Comparison of ENCODE assay signal across 26 cellular contexts in genomic region chr17:74839955-74840354, GRCh38. TPM values are rescaled to one million over a fixed set of nuclear protein-coding genes. Genes with fewer than 3 reads are reported as not detected.
DNase-seq lines count a peak whose midpoint lies in the region; ATAC-seq and TF ChIP-seq lines count a peak whose summit lies in the region.
"Had no signal": no experiment of that assay in that cellular context is flagged by ENCODE, and none has a peak within 500 bp of the region (broad histone marks: within the 10 kb centered on the region; RNA-seq: fewer than 3 reads in every experiment).

No MANE protein-coding gene starts in this region.

- H3K4me3 Mint-ChIP-seq in Calu3 (ENCODE audit: low read depth, unreplicated experiment) = no peak overlapping the region
- H3K4me3 Mint-ChIP-seq in brain = no peak overlapping the region
- no peak overlapping the region for H3K4me3 Mint-ChIP-seq in stimulated activated effector memory CD8-positive, alpha-beta T cell treated with anti-CD3 and anti-CD28 coated beads, Interleukin-12 subunit alpha, Interleukin-12 subunit beta, amount 100 ng/mL, for 72 hours
- H3K4me3 Mint-ChIP-seq: CD4-positive, alpha-beta T cell; HFFc6 had no signal

- H3K36me3 Mint-ChIP-seq in Calu3 (ENCODE audit: insufficient read depth, unreplicated experiment) (peaks cover 16% of the 10 kb centered on the region), brain (peaks cover 4% of the 10 kb centered on the region)
- H3K36me3 Mint-ChIP-seq in stimulated activated effector memory CD8-positive, alpha-beta T cell treated with anti-CD3 and anti-CD28 coated beads, Interleukin-12 subunit alpha, Interleukin-12 subunit beta, amount 100 ng/mL, for 72 hours = peaks cover 16% of the 10 kb centered on the region

- intact Hi-C loops in Calu3 (cut with micrococcal nuclease; ENCODE audit: unreplicated experiment) = no loop called here

- TF ChIP-seq CTCF in Calu3 (IDR thresholded peaks at IDR 0.05; ENCODE audit: unreplicated experiment) = no peak
- TF ChIP-seq CTCF in brain (conservative IDR thresholded peaks at IDR 0.05) = no peak

- DNase-seq in activated CD4-positive, alpha-beta T cell treated with anti-CD3 and anti-CD28 coated beads, Interleukin-2, amount 50 U/mL, for 48 hours = peak; percentile 5 to 13
- DNase-seq in activated CD4-positive, alpha-beta T cell treated with anti-CD3 and anti-CD28 coated beads, Interleukin-2, amount 50 U/mL, for 1 hour = no peak
- DNase-seq in Calu3 = no peak
- no peak for DNase-seq in stimulated activated effector memory CD8-positive, alpha-beta T cell treated with anti-CD3 and anti-CD28 coated beads, Interleukin-12 subunit alpha, Interleukin-12 subunit beta, amount 100 ng/mL, for 72 hours (ENCODE audit: low spot score in 2 of 2)
- DNase-seq in activated CD8-positive, alpha-beta memory T cell treated with anti-CD3 and anti-CD28 coated beads for 24 hours = no peak
- DNase-seq: CD4-positive, alpha-beta T cell; COR-L47; GOT3; HFFc6; Kasumi-1; NCI-H1092 treated with DMSO at 0.1 percent for 48 hours; NCI-H1436; NCI-H187 treated with DMSO at 0.1 percent for 48 hours; NCI-H2107; NCI-H524 treated with DMSO at 0.1 percent for 48 hours; NCI-H774; PC-3 had no signal

- H3K27ac Mint-ChIP-seq in Calu3 (ENCODE audit: unreplicated experiment) (peak overlapping the region; percentile 59), brain (peak overlapping the region in 3 of 5 experiments; percentile 67 to 82 (median 70))
- H3K27ac Mint-ChIP-seq in stimulated activated effector memory CD8-positive, alpha-beta T cell treated with anti-CD3 and anti-CD28 coated beads, Interleukin-12 subunit alpha, Interleukin-12 subunit beta, amount 100 ng/mL, for 72 hours = peak overlapping the region; percentile 40
- H3K27ac Mint-ChIP-seq: CD4-positive, alpha-beta T cell; HFFc6 had no signal

- no TSS peak for BruUV-seq in Calu3 (replicated peaks; lab: Mats Ljungman, UMichigan)

- H3K27me3 Mint-ChIP-seq in Calu3 (ENCODE audit: unreplicated experiment) (peaks cover 14% of the 10 kb centered on the region), brain (peaks cover 19% of the 10 kb centered on the region)

- CTCF ChIA-PET in Calu3 (lab: Charles Lee) = no interaction called here

- H3K4me1 Mint-ChIP-seq in Calu3 (ENCODE audit: low read depth, unreplicated experiment) = no peaks in the 10 kb centered on the region
- H3K4me1 Mint-ChIP-seq in brain = peaks cover 26% of the 10 kb centered on the region
- H3K4me1 Mint-ChIP-seq in stimulated activated effector memory CD8-positive, alpha-beta T cell treated with anti-CD3 and anti-CD28 coated beads, Interleukin-12 subunit alpha, Interleukin-12 subunit beta, amount 100 ng/mL, for 72 hours = peaks cover 26% of the 10 kb centered on the region

- H3K9me3 Mint-ChIP-seq in Calu3 (ENCODE audit: low read depth, unreplicated experiment) (no peaks in the 10 kb centered on the region), brain (no peaks in the 10 kb centered on the region)
- H3K9me3 Mint-ChIP-seq in stimulated activated effector memory CD8-positive, alpha-beta T cell treated with anti-CD3 and anti-CD28 coated beads, Interleukin-12 subunit alpha, Interleukin-12 subunit beta, amount 100 ng/mL, for 72 hours = no peaks in the 10 kb centered on the region
- H3K9me3 Mint-ChIP-seq: CD4-positive, alpha-beta T cell; HFFc6 had no signal

- peak; percentile 4 for ATAC-seq in stimulated activated effector memory CD8-positive, alpha-beta T cell treated with anti-CD3 and anti-CD28 coated beads, Interleukin-12 subunit alpha, Interleukin-12 subunit beta, amount 100 ng/mL, for 72 hours
- no peak for ATAC-seq in SK-N-SH treated with all-trans-retinoic acid at 6 μM for 48 hours
- ATAC-seq in HG02642 (IDR thresholded peaks at IDR 0.05; ENCODE audit: poor library complexity, unreplicated experiment) = no peak
- ATAC-seq: K562, PC-3, Right ventricle myocardium inferior had no signal

TF ChIP-seq in SK-N-SH treated with all-trans-retinoic acid at 6 μM for 48 hours, 23 proteins besides CTCF, POLR2A, EP300 and RAD21:
- TF ChIP-seq ZNF565 (CRISPR knock-in tag; conservative IDR thresholded peaks at IDR 0.05; ENCODE audit: low read depth) = no peak

RNA-seq across cellular contexts. Expression of gene GRIN2C, which starts 19.7 kb away (rescaled TPM):
- total RNA-seq in Calu3 (2022) = not detected in 2 replicates
- polyA plus RNA-seq in brain (ENCODE audit: insufficient read depth, low read depth, low replicate concordance) = 10.0 TPM
- total RNA-seq: CD4-positive, alpha-beta T cell; SJSA1 had no signal

RNA-seq across cellular contexts. Expression of gene FDXR, which starts 32.8 kb away (rescaled TPM):
- 8.4 and 13.5 TPM in 2 replicates for total RNA-seq in Calu3 (2022)
- polyA plus RNA-seq in brain (ENCODE audit: insufficient read depth, low read depth, low replicate concordance) = 16.7 TPM

RNA-seq across cellular contexts. Expression of gene FADS6, which starts 53.5 kb away (rescaled TPM):
- not detected in 2 replicates for total RNA-seq in Calu3 (2022)
- polyA plus RNA-seq in brain (ENCODE audit: insufficient read depth, low read depth, low replicate concordance) = 0.39 TPM
- total RNA-seq: A172; CD4-positive, alpha-beta T cell; HFFc6; M059J; PC-3; SJSA1 had no signal
- polyA plus RNA-seq: BJ had no signal

Comparison
In these comparisons a context has a peak if more than half of its experiments do, and no peak if none do; other contexts are left out.
1. DNase-seq: peak in activated CD4-positive, alpha-beta T cell treated with anti-CD3 and anti-CD28 coated beads, Interleukin-2, amount 50 U/mL, for 48 hours (2 of 2); none in activated CD4-positive, alpha-beta T cell treated with anti-CD3 and anti-CD28 coated beads, Interleukin-2, amount 50 U/mL, for 1 hour (single experiment), Calu3 (single experiment), stimulated activated effector memory CD8-positive, alpha-beta T cell treated with anti-CD3 and anti-CD28 coated beads, Interleukin-12 subunit alpha, Interleukin-12 subunit beta, amount 100 ng/mL, for 72 hours (0 of 2) and activated CD8-positive, alpha-beta memory T cell treated with anti-CD3 and anti-CD28 coated beads for 24 hours (single experiment).
2. Peak in every context shown above with its lines, with median percentiles within 50 percentile points of each other: H3K27ac Mint-ChIP-seq.